In the genomic region with DNA sequence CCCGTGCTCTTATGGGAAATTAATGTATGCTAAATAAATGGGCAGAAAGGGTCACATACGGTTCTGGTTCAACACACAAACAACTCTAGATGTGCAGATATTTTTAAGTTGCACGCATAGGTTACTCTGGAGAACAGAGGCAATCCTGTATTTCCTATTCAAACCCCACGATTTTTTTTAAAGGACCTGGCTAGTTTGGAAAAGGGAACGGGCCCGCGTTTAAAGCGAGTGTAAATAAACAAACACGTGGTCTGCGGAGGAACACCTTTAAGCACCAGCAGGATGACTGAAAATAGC, we compare ENCODE assay signal across 8 cellular contexts. TPM values are rescaled to one million over a fixed set of nuclear protein-coding genes. Genes with fewer than 3 reads are reported as not detected.
DNase-seq lines count a peak whose midpoint lies in the region; ATAC-seq, FAIRE-seq and TF ChIP-seq lines count a peak whose summit lies in the region.

No MANE protein-coding gene starts in this region.

- in situ Hi-C loops in Panc1 (cut with HindIII; ENCODE audit: low pct_unique_long_range_greater_than_20kb, low sequenced_read_pairs), result no loop called here

- BruUV-seq in Panc1 (replicated peaks; lab: Mats Ljungman, UMichigan), result no TSS peak

- H3K36me3 ChIP-seq in Panc1 (ENCODE audit: control insufficient read depth, insufficient read depth, low read length) (peaks cover 17% of the 10 kb centered on the region), esophagus (ENCODE audit: control insufficient read depth in 2 of 2, insufficient read depth in 2 of 2, low read length in 1 of 2) (peaks cover under 1 to 5% of the 10 kb centered on the region in 2 donors)

- no peak for TF ChIP-seq POLR2A in GM12891 (IDR thresholded peaks at IDR 0.05; ENCODE audit: low read depth, low read length)

- ATAC-seq in HG02588 (IDR thresholded peaks at IDR 0.05; ENCODE audit: unreplicated experiment) (peak; percentile 19), Panc1 (no peak), GM18520 (IDR thresholded peaks at IDR 0.05; ENCODE audit: unreplicated experiment) (no peak)

- H3K4me1 ChIP-seq in Panc1 (ENCODE audit: control insufficient read depth, insufficient read depth, low read length), result peaks cover 24% of the 10 kb centered on the region; the same call in 1 of the 2 replicates
- no peaks in the 10 kb centered on the region for H3K4me1 ChIP-seq in esophagus (ENCODE audit: control insufficient read depth in 2 of 2, insufficient read depth in 2 of 2, low read length in 1 of 2)

- no peaks in the 10 kb centered on the region for H3K27me3 ChIP-seq in Panc1 (ENCODE audit: control insufficient read depth, insufficient read depth, low read length)
- no peaks in the 10 kb centered on the region for H3K27me3 ChIP-seq in esophagus (ENCODE audit: control insufficient read depth in 1 of 2, insufficient read depth in 2 of 2, low read length in 2 of 2)

- H3K9me3 ChIP-seq in Panc1 (ENCODE audit: control insufficient read depth, insufficient read depth, low read depth, low read length) (no peaks in the 10 kb centered on the region), esophagus (ENCODE audit: control insufficient read depth in 2 of 2, insufficient read depth in 1 of 2, low read depth in 1 of 2, low read length in 1 of 2) (no peaks in the 10 kb centered on the region)

- no peak for FAIRE-seq in GM12891 (lab: Jason Lieb, UNC)

- POLR2A ChIA-PET in Panc1 (lab: Charles Lee), result no interaction called here

- intact Hi-C loops in Panc1 (cut with micrococcal nuclease; ENCODE audit: unreplicated experiment), result no loop called here

- peak overlapping the region; percentile 95 to 99 for H3K4me3 ChIP-seq in Panc1 (ENCODE audit: low read depth in 2 of 2, low read length in 2 of 2)
- H3K4me3 ChIP-seq in esophagus (ENCODE audit: low read depth in 1 of 2, low read length in 2 of 2), result peak overlapping the region; percentile 95 to 99

- no peak for TF ChIP-seq CTCF in Panc1 (IDR thresholded peaks at IDR 0.05)

- CTCF ChIA-PET in Panc1 (lab: Charles Lee), result no interaction called here

- DNase-seq in GM12891 (ENCODE audit: insufficient read length, low spot score), result no peak
- DNase-seq in Panc1 (ENCODE audit: low read depth, low spot score), result no peak
- DNase-seq in pons (ENCODE audit: low spot score), result peak; percentile 8
- DNase-seq in stimulated activated CD4-positive, alpha-beta T cell treated with anti-CD3 and anti-CD28 coated beads, Interleukin-2, amount 100 ng/mL, for 24 hours, result no peak
- DNase-seq in AG08395 (ENCODE audit: low spot score), result no peak

- H3K27ac ChIP-seq in Panc1 (ENCODE audit: low read length), result peak overlapping the region; percentile 83
- H3K27ac ChIP-seq in esophagus (ENCODE audit: low read depth in 2 of 2, low read length in 1 of 2), result peak overlapping the region; percentile 71 to 78

- WGBS in esophagus, 2 donors, result 0% methylated on average over 10 of the region's 10 CpGs

TF ChIP-seq in GM12891, 5 proteins besides CTCF, POLR2A, EP300 and RAD21:
- TF ChIP-seq PAX5 (IDR thresholded peaks at IDR 0.05; ENCODE audit: insufficient read depth, low read length, severe bottlenecking) (no peak), SPI1 (IDR thresholded peaks at IDR 0.05; ENCODE audit: low read depth, low read length) (0 out of 2 replicates have a peak, but pooled peaks have one; percentile 12), TAF1 (IDR thresholded peaks at IDR 0.05; ENCODE audit: low read depth, low read length) (no peak), POU2F2 (IDR thresholded peaks at IDR 0.05; ENCODE audit: low read depth, low read length) (no peak), POLR2AphosphoS5 (IDR thresholded peaks at IDR 0.05; ENCODE audit: low read depth, low read length) (no peak)

RNA-seq across cellular contexts. Expression of a gene that starts 0.6 kb away (rescaled TPM):
- polyA plus RNA-seq in GM12891 (2012; ENCODE audit: low read depth, missing spikeins), result 16.8 TPM
- 35.0 TPM for total RNA-seq in Panc1 (2021; ENCODE audit: unreplicated experiment)
- 12.6 TPM for polyA plus RNA-seq in Panc1 (2012; ENCODE audit: insufficient read length)
- polyA plus RNA-seq in esophagus, result 1 to 10 TPM; 4.4 to 5.2 TPM

RNA-seq across cellular contexts. Expression of a gene that starts 0.7 kb away (rescaled TPM):
- polyA plus RNA-seq in GM12891 (2012; ENCODE audit: low read depth, missing spikeins), result 21.1 TPM
- 15.4 TPM for total RNA-seq in Panc1 (2021; ENCODE audit: unreplicated experiment)
- 8.7 TPM for polyA plus RNA-seq in Panc1 (2012; ENCODE audit: insufficient read length)
- polyA plus RNA-seq in esophagus, result 10 to 100 TPM; 11.5 to 14.6 TPM

RNA-seq across cellular contexts. Expression of a gene that starts 19.2 kb away (rescaled TPM):
- polyA plus RNA-seq in GM12891 (2012; ENCODE audit: low read depth, missing spikeins), result not detected
- not detected for total RNA-seq in Panc1 (2021; ENCODE audit: unreplicated experiment)
- polyA plus RNA-seq in Panc1 (2012; ENCODE audit: insufficient read length), result not detected
- polyA plus RNA-seq in esophagus, result not detected

RNA-seq across cellular contexts. Expression of a gene that starts 50.6 kb away (rescaled TPM):
- 2.1 TPM for polyA plus RNA-seq in GM12891 (2012; ENCODE audit: low read depth, missing spikeins)
- total RNA-seq in Panc1 (2021; ENCODE audit: unreplicated experiment), result 11.2 TPM
- 4.5 TPM for polyA plus RNA-seq in Panc1 (2012; ENCODE audit: insufficient read length)
- under 1 TPM; 0.61 to 0.75 TPM for polyA plus RNA-seq in esophagus
